ENCODE assay signal across 1 cellular context in the genomic region with DNA sequence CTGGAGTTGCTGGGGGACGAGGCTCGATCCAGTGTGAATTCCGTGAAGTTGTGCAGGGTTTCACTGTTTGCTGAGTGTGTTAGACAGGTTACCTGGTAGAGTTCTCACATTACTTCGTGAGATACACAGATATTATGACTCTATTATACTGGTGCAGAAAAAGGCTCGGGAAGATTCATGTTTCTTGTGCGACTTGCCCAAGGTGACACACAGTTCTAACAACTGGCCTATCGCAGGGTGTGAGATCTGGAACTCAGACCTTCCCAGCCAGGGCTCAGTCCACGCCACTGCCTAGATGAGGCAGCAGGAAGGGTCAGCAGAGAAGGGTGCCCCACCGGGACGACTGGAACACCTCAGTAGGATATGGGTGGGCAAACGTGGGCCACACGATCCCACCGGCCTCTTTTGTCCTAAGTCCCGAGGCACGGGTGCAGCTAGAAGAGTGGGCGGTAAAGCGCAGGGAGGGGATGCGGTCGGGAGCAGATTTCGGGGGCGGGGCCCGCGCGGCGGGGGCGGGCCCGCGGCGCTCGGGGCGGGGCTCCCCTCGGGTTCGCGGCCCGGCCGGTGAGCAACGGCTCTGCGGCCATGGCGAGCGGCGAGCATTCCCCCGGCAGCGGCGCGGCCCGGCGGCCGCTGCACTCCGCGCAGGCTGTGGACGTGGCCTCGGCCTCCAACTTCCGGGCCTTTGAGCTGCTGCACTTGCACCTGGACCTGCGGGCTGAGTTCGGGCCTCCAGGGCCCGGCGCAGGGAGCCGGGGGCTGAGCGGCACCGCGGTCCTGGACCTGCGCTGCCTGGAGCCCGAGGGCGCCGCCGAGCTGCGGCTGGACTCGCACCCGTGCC.
TF ChIP-seq lines count a peak whose summit lies in the region.

A gene with protein sequence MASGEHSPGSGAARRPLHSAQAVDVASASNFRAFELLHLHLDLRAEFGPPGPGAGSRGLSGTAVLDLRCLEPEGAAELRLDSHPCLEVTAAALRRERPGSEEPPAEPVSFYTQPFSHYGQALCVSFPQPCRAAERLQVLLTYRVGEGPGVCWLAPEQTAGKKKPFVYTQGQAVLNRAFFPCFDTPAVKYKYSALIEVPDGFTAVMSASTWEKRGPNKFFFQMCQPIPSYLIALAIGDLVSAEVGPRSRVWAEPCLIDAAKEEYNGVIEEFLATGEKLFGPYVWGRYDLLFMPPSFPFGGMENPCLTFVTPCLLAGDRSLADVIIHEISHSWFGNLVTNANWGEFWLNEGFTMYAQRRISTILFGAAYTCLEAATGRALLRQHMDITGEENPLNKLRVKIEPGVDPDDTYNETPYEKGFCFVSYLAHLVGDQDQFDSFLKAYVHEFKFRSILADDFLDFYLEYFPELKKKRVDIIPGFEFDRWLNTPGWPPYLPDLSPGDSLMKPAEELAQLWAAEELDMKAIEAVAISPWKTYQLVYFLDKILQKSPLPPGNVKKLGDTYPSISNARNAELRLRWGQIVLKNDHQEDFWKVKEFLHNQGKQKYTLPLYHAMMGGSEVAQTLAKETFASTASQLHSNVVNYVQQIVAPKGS (plus strand): TSS at position 567 of the 841 bp plus-strand sequence. CDS start 19 bp downstream, at position 586.

TF ChIP-seq in A549, 52 proteins besides CTCF, POLR2A, EP300 and RAD21 (continued from another document):
- TF ChIP-seq CHD2 (IDR thresholded peaks at IDR 0.05; ENCODE audit: low read length, partially characterized antibody) (no peak), EHF (CRISPR knock-in tag; IDR thresholded peaks at IDR 0.05) (no peak), RFX5 (IDR thresholded peaks at IDR 0.05) (no peak), JUNB (IDR thresholded peaks at IDR 0.05) (no peak), ZNF302 (CRISPR knock-in tag; IDR thresholded peaks at IDR 0.05) (no peak), PHF8 (IDR thresholded peaks at IDR 0.05; ENCODE audit: borderline replicate concordance, low read depth) (peak; percentile 88), TFCP2L1 (CRISPR knock-in tag; IDR thresholded peaks at IDR 0.05) (no peak)
- TF ChIP-seq, protein P1, sequence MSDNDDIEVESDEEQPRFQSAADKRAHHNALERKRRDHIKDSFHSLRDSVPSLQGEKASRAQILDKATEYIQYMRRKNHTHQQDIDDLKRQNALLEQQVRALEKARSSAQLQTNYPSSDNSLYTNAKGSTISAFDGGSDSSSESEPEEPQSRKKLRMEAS (IDR thresholded peaks at IDR 0.05) = no peak
